Comparison of ENCODE assay signal across 8 cellular contexts in genomic region chr16:2537451-2538379, GRCh38. TPM values are rescaled to one million over a fixed set of nuclear protein-coding genes. Genes with fewer than 3 reads are reported as not detected.
DNase-seq lines count a peak whose midpoint lies in the region; ATAC-seq and TF ChIP-seq lines count a peak whose summit lies in the region.

PDPK1 (plus strand) TSS chr16:2538021; CDS start chr16:2538113, 92 bp downstream.

- peak; percentile 72 for ATAC-seq in GM21390 (IDR thresholded peaks at IDR 0.05; ENCODE audit: unreplicated experiment)

- peak within 1 kb of the TSS; percentile 25 for H3K9ac ChIP-seq in endodermal cell (ENCODE audit: extremely low read depth, low read length, poor library complexity, severe bottlenecking)

- H3K4me1 ChIP-seq in endodermal cell (ENCODE audit: control insufficient read depth, insufficient read depth, low read length) = no peaks in the 10 kb centered on the region

- 1 to 3% methylated on average over 35 to 121 of the region's 126 CpGs for WGBS in endodermal cell (ENCODE audit: insufficient coverage in 1 of 2, insufficient read length in 1 of 2), 2 experiments

- H3K36me3 ChIP-seq in endodermal cell (ENCODE audit: control insufficient read depth, insufficient read depth, low read length) = peaks cover 8% of the 10 kb centered on the region

- H3K27ac ChIP-seq in endodermal cell (ENCODE audit: low read depth, low read length) = no peak within 1 kb of the TSS

- H3K36me3 Mint-ChIP-seq in endodermal cell (ENCODE audit: low read depth) (peaks cover 4% of the 10 kb centered on the region), mesothelial cell of epicardium (no peaks in the 10 kb centered on the region)

- H3K27me3 ChIP-seq in endodermal cell (ENCODE audit: control insufficient read depth, insufficient read depth, low read length, poor library complexity, severe bottlenecking) = no peaks in the 10 kb centered on the region

- DNase-seq in COR-L47 (lab: John Stamatoyannopoulos, UW) = peak; percentile 93
- DNase-seq in HUDEP-2 (lab: John Stamatoyannopoulos, UW; ENCODE audit: unreplicated experiment in 76 of 76) = peak in 72 of 76 experiments; percentile 56 to 93 (median 86)
- DNase-seq in NOMO-1 treated with dmso at 0.1 percent for 144 hours (lab: John Stamatoyannopoulos, UW; ENCODE audit: unreplicated experiment) = peak; percentile 92
- DNase-seq in activated CD8-positive, alpha-beta memory T cell treated with anti-CD3 and anti-CD28 coated beads, Interleukin-2, amount 50 U/mL, for 1 hour (ENCODE audit: extremely low read depth) = peak; percentile 80
- DNase-seq in endodermal cell = peak; percentile 97
- peak; percentile 92 for DNase-seq in mesothelial cell of epicardium (ENCODE audit: low spot score in 2 of 2, unreplicated experiment in 2 of 2)
- peak; percentile 87 to 93 for DNase-seq in stimulated activated CD8-positive, alpha-beta memory T cell treated with anti-CD3 and anti-CD28 coated beads, Interleukin-15, amount 100 ng/mL, for 4 hours (ENCODE audit: low read depth in 2 of 2)

- TF ChIP-seq CTCF in endodermal cell (conservative IDR thresholded peaks at IDR 0.05) (no peak), mesothelial cell of epicardium (IDR thresholded peaks at IDR 0.05; ENCODE audit: unreplicated experiment) (no peak)

- peak within 1 kb of the TSS; percentile 60 for H3K4me3 Mint-ChIP-seq in endodermal cell
- H3K4me3 Mint-ChIP-seq in mesothelial cell of epicardium = peak within 1 kb of the TSS; percentile 73

- peak within 1 kb of the TSS; percentile 82 for H3K4me3 ChIP-seq in endodermal cell (ENCODE audit: low read length)

- H3K9me3 Mint-ChIP-seq in endodermal cell = no peaks in the 10 kb centered on the region
- no peaks in the 10 kb centered on the region for H3K9me3 Mint-ChIP-seq in mesothelial cell of epicardium

- peak within 1 kb of the TSS; percentile 76 for H3K27ac Mint-ChIP-seq in endodermal cell
- H3K27ac Mint-ChIP-seq in mesothelial cell of epicardium = peak within 1 kb of the TSS; percentile 92

- H3K4me1 Mint-ChIP-seq in endodermal cell (peaks cover 4% of the 10 kb centered on the region), mesothelial cell of epicardium (peaks cover 13% of the 10 kb centered on the region)

- H3K27me3 Mint-ChIP-seq in endodermal cell (ENCODE audit: insufficient read depth) (peaks cover 10% of the 10 kb centered on the region), mesothelial cell of epicardium (ENCODE audit: low read depth) (no peaks in the 10 kb centered on the region)

- no peaks in the 10 kb centered on the region for H3K9me3 ChIP-seq in endodermal cell (ENCODE audit: control insufficient read depth, low read length)

RNA-seq across cellular contexts. Expression of gene PDPK1, which starts in this region (rescaled TPM):
- total RNA-seq in endodermal cell (10 to 100 TPM; 29.2 to 30.3 TPM), mesothelial cell of epicardium (40.4 to 44.6 TPM (median 42.7 TPM) in 3 replicates)
- 19.6 TPM for polyA plus RNA-seq in endodermal cell (2013, experiment 1 of 2)
- 19.3 TPM for polyA plus RNA-seq in endodermal cell (2013, experiment 2 of 2)
